Comparison of ENCODE assay signal across 1 cellular context in the genomic region with DNA sequence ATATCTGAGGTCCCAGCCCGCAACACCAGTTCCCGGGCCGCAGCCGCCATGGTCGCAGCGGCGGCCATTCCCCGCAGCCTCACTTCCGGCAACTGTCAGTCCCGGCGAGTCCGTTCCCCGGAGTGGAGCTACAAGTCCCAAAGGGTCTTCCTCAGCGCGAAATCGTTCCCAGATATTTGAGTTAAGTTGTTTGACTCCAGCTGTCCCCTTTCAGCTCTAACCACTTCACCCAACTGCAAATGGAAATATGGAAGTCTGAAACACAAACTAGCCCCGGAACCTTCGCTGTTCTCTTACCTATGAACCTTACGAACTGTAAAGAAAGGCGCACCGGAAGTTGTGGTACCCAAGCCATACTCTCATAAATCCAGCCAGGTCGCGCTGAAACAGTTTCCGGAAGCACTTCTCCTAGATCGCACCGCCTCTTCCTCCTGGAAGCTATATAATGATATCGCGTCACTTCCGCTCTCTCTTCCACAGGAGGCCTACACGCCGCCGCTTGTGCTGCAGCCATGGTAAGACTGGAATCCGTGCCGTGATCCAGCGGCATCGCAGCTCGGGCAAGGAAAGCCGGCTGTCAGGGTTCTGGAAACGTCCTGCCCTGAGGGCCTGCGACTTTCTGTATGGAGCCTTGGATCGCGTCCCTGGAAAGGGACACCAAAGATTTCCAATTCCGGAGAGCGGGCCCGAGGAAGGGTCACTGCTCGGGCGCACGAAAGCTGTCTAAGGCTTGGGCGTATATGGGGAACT.
TF ChIP-seq lines count a peak whose summit lies in the region.

A gene (plus strand): TSS at position 468 of the 750 bp plus-strand sequence. CDS start 45 bp downstream, at position 513.
A gene with protein sequence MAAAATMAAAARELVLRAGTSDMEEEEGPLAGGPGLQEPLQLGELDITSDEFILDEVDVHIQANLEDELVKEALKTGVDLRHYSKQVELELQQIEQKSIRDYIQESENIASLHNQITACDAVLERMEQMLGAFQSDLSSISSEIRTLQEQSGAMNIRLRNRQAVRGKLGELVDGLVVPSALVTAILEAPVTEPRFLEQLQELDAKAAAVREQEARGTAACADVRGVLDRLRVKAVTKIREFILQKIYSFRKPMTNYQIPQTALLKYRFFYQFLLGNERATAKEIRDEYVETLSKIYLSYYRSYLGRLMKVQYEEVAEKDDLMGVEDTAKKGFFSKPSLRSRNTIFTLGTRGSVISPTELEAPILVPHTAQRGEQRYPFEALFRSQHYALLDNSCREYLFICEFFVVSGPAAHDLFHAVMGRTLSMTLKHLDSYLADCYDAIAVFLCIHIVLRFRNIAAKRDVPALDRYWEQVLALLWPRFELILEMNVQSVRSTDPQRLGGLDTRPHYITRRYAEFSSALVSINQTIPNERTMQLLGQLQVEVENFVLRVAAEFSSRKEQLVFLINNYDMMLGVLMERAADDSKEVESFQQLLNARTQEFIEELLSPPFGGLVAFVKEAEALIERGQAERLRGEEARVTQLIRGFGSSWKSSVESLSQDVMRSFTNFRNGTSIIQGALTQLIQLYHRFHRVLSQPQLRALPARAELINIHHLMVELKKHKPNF (minus strand): TSS at position 269 of the 750 bp plus-strand sequence. CDS start 201 bp downstream, at position 68.

TF ChIP-seq in K562, 482 proteins besides CTCF, POLR2A, EP300 and RAD21 (continued from another document and continues in another):
- TF ChIP-seq, protein P1, sequence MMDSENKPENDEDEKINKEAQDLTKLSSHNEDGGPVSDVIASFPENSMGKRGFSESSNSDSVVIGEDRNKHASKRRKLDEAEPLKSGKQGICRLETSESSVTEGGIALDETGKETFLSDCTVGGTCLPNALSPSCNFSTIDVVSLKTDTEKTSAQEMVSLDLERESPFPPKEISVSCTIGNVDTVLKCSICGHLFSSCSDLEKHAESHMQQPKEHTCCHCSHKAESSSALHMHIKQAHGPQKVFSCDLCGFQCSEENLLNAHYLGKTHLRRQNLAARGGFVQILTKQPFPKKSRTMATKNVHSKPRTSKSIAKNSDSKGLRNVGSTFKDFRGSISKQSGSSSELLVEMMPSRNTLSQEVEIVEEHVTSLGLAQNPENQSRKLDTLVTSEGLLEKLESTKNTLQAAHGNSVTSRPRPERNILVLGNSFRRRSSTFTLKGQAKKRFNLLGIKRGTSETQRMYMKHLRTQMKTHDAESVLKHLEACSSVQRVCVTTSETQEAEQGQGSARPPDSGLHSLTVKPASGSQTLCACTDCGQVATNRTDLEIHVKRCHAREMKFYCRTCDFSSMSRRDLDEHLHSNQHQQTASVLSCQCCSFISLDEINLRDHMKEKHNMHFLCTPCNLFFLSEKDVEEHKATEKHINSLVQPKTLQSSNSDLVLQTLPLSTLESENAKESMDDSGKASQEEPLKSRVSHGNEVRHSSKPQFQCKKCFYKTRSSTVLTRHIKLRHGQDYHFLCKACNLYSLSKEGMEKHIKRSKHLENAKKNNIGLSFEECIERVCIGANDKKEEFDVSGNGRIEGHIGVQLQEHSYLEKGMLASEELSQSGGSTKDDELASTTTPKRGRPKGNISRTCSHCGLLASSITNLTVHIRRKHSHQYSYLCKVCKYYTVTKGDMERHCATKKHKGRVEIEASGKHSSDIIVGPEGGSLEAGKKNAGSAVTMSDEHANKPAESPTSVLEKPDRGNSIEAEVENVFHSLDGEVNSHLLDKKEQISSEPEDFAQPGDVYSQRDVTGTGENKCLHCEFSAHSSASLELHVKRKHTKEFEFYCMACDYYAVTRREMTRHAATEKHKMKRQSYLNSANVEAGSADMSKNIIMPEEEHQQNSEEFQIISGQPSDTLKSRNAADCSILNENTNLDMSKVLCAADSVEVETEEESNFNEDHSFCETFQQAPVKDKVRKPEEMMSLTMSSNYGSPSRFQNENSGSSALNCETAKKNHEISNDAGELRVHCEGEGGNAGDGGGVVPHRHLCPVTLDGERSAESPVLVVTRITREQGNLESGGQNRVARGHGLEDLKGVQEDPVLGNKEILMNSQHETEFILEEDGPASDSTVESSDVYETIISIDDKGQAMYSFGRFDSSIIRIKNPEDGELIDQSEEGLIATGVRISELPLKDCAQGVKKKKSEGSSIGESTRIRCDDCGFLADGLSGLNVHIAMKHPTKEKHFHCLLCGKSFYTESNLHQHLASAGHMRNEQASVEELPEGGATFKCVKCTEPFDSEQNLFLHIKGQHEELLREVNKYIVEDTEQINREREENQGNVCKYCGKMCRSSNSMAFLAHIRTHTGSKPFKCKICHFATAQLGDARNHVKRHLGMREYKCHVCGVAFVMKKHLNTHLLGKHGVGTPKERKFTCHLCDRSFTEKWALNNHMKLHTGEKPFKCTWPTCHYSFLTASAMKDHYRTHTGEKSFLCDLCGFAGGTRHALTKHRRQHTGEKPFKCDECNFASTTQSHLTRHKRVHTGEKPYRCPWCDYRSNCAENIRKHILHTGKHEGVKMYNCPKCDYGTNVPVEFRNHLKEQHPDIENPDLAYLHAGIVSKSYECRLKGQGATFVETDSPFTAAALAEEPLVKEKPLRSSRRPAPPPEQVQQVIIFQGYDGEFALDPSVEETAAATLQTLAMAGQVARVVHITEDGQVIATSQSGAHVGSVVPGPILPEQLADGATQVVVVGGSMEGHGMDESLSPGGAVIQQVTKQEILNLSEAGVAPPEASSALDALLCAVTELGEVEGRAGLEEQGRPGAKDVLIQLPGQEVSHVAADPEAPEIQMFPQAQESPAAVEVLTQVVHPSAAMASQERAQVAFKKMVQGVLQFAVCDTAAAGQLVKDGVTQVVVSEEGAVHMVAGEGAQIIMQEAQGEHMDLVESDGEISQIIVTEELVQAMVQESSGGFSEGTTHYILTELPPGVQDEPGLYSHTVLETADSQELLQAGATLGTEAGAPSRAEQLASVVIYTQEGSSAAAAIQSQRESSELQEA (IDR thresholded peaks at IDR 0.05; ENCODE audit: low read depth) = no peak
- TF ChIP-seq PCBP2 (IDR thresholded peaks at IDR 0.05; ENCODE audit: low read depth, low read length, poor library complexity, severe bottlenecking) (no peak), NUFIP1 (IDR thresholded peaks at IDR 0.05; ENCODE audit: partially characterized antibody) (no peak), HDAC3 (IDR thresholded peaks at IDR 0.05; ENCODE audit: borderline replicate concordance, partially characterized antibody) (peak; percentile 78), ZNF584 (CRISPR knock-in tag; IDR thresholded peaks at IDR 0.05; ENCODE audit: low read depth) (peak; percentile 91), PTRF (tag; IDR thresholded peaks at IDR 0.05) (no peak), ZNF766 (CRISPR knock-in tag; conservative IDR thresholded peaks at IDR 0.05) (peak; percentile 85; the same call in 1 of the 2 replicates), HDAC1 (IDR thresholded peaks at IDR 0.05) (peak; percentile 51 to 98; a peak in 3 of 4 replicates), NBN (IDR thresholded peaks at IDR 0.05; ENCODE audit: low read depth) (peak; percentile 79; the same call in 1 of the 2 replicates), TCFL5 (CRISPR knock-in tag; conservative IDR thresholded peaks at IDR 0.05) (no peak), KLF16 (IDR thresholded peaks at IDR 0.05) (no peak), SIN3B (IDR thresholded peaks at IDR 0.05; ENCODE audit: low read depth) (peak; percentile 96), LARP7 (IDR thresholded peaks at IDR 0.05) (no peak)
- TF ChIP-seq, protein P2, sequence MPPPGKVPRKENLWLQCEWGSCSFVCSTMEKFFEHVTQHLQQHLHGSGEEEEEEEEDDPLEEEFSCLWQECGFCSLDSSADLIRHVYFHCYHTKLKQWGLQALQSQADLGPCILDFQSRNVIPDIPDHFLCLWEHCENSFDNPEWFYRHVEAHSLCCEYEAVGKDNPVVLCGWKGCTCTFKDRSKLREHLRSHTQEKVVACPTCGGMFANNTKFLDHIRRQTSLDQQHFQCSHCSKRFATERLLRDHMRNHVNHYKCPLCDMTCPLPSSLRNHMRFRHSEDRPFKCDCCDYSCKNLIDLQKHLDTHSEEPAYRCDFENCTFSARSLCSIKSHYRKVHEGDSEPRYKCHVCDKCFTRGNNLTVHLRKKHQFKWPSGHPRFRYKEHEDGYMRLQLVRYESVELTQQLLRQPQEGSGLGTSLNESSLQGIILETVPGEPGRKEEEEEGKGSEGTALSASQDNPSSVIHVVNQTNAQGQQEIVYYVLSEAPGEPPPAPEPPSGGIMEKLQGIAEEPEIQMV (tag; conservative IDR thresholded peaks at IDR 0.05; ENCODE audit: low read depth) = no peak
- TF ChIP-seq, protein P3, sequence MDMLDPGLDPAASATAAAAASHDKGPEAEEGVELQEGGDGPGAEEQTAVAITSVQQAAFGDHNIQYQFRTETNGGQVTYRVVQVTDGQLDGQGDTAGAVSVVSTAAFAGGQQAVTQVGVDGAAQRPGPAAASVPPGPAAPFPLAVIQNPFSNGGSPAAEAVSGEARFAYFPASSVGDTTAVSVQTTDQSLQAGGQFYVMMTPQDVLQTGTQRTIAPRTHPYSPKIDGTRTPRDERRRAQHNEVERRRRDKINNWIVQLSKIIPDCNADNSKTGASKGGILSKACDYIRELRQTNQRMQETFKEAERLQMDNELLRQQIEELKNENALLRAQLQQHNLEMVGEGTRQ (CRISPR knock-in tag; IDR thresholded peaks at IDR 0.05) = no peak
- TF ChIP-seq, protein P4, sequence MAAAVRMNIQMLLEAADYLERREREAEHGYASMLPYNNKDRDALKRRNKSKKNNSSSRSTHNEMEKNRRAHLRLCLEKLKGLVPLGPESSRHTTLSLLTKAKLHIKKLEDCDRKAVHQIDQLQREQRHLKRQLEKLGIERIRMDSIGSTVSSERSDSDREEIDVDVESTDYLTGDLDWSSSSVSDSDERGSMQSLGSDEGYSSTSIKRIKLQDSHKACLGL (CRISPR knock-in tag; IDR thresholded peaks at IDR 0.05; ENCODE audit: borderline replicate concordance, poor library complexity, severe bottlenecking) = peak; percentile 89
- TF ChIP-seq, protein P5, sequence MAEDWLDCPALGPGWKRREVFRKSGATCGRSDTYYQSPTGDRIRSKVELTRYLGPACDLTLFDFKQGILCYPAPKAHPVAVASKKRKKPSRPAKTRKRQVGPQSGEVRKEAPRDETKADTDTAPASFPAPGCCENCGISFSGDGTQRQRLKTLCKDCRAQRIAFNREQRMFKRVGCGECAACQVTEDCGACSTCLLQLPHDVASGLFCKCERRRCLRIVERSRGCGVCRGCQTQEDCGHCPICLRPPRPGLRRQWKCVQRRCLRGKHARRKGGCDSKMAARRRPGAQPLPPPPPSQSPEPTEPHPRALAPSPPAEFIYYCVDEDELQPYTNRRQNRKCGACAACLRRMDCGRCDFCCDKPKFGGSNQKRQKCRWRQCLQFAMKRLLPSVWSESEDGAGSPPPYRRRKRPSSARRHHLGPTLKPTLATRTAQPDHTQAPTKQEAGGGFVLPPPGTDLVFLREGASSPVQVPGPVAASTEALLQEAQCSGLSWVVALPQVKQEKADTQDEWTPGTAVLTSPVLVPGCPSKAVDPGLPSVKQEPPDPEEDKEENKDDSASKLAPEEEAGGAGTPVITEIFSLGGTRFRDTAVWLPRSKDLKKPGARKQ (CRISPR knock-in tag; IDR thresholded peaks at IDR 0.05) = no peak
- TF ChIP-seq, protein P6, sequence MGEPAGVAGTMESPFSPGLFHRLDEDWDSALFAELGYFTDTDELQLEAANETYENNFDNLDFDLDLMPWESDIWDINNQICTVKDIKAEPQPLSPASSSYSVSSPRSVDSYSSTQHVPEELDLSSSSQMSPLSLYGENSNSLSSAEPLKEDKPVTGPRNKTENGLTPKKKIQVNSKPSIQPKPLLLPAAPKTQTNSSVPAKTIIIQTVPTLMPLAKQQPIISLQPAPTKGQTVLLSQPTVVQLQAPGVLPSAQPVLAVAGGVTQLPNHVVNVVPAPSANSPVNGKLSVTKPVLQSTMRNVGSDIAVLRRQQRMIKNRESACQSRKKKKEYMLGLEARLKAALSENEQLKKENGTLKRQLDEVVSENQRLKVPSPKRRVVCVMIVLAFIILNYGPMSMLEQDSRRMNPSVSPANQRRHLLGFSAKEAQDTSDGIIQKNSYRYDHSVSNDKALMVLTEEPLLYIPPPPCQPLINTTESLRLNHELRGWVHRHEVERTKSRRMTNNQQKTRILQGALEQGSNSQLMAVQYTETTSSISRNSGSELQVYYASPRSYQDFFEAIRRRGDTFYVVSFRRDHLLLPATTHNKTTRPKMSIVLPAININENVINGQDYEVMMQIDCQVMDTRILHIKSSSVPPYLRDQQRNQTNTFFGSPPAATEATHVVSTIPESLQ (CRISPR knock-in tag; IDR thresholded peaks at IDR 0.05) = no peak; the same call in 1 of the 2 replicates
- TF ChIP-seq, protein P7, sequence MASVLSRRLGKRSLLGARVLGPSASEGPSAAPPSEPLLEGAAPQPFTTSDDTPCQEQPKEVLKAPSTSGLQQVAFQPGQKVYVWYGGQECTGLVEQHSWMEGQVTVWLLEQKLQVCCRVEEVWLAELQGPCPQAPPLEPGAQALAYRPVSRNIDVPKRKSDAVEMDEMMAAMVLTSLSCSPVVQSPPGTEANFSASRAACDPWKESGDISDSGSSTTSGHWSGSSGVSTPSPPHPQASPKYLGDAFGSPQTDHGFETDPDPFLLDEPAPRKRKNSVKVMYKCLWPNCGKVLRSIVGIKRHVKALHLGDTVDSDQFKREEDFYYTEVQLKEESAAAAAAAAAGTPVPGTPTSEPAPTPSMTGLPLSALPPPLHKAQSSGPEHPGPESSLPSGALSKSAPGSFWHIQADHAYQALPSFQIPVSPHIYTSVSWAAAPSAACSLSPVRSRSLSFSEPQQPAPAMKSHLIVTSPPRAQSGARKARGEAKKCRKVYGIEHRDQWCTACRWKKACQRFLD (CRISPR knock-in tag; IDR thresholded peaks at IDR 0.05) = peak; percentile 96
- TF ChIP-seq, protein P8, sequence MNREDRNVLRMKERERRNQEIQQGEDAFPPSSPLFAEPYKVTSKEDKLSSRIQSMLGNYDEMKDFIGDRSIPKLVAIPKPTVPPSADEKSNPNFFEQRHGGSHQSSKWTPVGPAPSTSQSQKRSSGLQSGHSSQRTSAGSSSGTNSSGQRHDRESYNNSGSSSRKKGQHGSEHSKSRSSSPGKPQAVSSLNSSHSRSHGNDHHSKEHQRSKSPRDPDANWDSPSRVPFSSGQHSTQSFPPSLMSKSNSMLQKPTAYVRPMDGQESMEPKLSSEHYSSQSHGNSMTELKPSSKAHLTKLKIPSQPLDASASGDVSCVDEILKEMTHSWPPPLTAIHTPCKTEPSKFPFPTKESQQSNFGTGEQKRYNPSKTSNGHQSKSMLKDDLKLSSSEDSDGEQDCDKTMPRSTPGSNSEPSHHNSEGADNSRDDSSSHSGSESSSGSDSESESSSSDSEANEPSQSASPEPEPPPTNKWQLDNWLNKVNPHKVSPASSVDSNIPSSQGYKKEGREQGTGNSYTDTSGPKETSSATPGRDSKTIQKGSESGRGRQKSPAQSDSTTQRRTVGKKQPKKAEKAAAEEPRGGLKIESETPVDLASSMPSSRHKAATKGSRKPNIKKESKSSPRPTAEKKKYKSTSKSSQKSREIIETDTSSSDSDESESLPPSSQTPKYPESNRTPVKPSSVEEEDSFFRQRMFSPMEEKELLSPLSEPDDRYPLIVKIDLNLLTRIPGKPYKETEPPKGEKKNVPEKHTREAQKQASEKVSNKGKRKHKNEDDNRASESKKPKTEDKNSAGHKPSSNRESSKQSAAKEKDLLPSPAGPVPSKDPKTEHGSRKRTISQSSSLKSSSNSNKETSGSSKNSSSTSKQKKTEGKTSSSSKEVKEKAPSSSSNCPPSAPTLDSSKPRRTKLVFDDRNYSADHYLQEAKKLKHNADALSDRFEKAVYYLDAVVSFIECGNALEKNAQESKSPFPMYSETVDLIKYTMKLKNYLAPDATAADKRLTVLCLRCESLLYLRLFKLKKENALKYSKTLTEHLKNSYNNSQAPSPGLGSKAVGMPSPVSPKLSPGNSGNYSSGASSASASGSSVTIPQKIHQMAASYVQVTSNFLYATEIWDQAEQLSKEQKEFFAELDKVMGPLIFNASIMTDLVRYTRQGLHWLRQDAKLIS (CRISPR knock-in tag; IDR thresholded peaks at IDR 0.05) = peak; percentile 95
- TF ChIP-seq, protein P9, sequence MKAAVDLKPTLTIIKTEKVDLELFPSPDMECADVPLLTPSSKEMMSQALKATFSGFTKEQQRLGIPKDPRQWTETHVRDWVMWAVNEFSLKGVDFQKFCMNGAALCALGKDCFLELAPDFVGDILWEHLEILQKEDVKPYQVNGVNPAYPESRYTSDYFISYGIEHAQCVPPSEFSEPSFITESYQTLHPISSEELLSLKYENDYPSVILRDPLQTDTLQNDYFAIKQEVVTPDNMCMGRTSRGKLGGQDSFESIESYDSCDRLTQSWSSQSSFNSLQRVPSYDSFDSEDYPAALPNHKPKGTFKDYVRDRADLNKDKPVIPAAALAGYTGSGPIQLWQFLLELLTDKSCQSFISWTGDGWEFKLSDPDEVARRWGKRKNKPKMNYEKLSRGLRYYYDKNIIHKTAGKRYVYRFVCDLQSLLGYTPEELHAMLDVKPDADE (conservative IDR thresholded peaks at IDR 0.05; ENCODE audit: control insufficient read depth, low read depth, low read length) = peak; percentile 83
